In genomic region chr5:127739807-127740384, GRCh38 we compare ENCODE assay signal across 1 cellular context.
TF ChIP-seq lines count a peak whose summit lies in the region.

No MANE protein-coding gene starts in this region.

TF ChIP-seq in WTC11, 78 proteins besides CTCF, POLR2A, EP300 and RAD21 (continued from another document):
- TF ChIP-seq, protein P1, sequence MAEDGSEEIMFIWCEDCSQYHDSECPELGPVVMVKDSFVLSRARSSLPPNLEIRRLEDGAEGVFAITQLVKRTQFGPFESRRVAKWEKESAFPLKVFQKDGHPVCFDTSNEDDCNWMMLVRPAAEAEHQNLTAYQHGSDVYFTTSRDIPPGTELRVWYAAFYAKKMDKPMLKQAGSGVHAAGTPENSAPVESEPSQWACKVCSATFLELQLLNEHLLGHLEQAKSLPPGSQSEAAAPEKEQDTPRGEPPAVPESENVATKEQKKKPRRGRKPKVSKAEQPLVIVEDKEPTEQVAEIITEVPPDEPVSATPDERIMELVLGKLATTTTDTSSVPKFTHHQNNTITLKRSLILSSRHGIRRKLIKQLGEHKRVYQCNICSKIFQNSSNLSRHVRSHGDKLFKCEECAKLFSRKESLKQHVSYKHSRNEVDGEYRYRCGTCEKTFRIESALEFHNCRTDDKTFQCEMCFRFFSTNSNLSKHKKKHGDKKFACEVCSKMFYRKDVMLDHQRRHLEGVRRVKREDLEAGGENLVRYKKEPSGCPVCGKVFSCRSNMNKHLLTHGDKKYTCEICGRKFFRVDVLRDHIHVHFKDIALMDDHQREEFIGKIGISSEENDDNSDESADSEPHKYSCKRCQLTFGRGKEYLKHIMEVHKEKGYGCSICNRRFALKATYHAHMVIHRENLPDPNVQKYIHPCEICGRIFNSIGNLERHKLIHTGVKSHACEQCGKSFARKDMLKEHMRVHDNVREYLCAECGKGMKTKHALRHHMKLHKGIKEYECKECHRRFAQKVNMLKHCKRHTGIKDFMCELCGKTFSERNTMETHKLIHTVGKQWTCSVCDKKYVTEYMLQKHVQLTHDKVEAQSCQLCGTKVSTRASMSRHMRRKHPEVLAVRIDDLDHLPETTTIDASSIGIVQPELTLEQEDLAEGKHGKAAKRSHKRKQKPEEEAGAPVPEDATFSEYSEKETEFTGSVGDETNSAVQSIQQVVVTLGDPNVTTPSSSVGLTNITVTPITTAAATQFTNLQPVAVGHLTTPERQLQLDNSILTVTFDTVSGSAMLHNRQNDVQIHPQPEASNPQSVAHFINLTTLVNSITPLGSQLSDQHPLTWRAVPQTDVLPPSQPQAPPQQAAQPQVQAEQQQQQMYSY (CRISPR knock-in tag; IDR thresholded peaks at IDR 0.05) = no peak
- no peak for TF ChIP-seq NFE2L1 (CRISPR knock-in tag; IDR thresholded peaks at IDR 0.05)
- no peak for TF ChIP-seq ESRRA (CRISPR knock-in tag; IDR thresholded peaks at IDR 0.05; ENCODE audit: borderline replicate concordance)
- TF ChIP-seq RORB (CRISPR knock-in tag; IDR thresholded peaks at IDR 0.05) = no peak
- no peak for TF ChIP-seq TEAD4 (CRISPR knock-in tag; IDR thresholded peaks at IDR 0.05)
- no peak for TF ChIP-seq CREM (CRISPR knock-in tag; IDR thresholded peaks at IDR 0.05)
- no peak for TF ChIP-seq PRRX2 (CRISPR knock-in tag; IDR thresholded peaks at IDR 0.05)
- no peak for TF ChIP-seq KAT7 (CRISPR knock-in tag; IDR thresholded peaks at IDR 0.05; ENCODE audit: borderline replicate concordance)
- TF ChIP-seq ZNF263 (CRISPR knock-in tag; IDR thresholded peaks at IDR 0.05; ENCODE audit: low read depth) = no peak
- no peak for TF ChIP-seq PREB (CRISPR knock-in tag; IDR thresholded peaks at IDR 0.05; ENCODE audit: borderline replicate concordance)
- TF ChIP-seq, protein P2, sequence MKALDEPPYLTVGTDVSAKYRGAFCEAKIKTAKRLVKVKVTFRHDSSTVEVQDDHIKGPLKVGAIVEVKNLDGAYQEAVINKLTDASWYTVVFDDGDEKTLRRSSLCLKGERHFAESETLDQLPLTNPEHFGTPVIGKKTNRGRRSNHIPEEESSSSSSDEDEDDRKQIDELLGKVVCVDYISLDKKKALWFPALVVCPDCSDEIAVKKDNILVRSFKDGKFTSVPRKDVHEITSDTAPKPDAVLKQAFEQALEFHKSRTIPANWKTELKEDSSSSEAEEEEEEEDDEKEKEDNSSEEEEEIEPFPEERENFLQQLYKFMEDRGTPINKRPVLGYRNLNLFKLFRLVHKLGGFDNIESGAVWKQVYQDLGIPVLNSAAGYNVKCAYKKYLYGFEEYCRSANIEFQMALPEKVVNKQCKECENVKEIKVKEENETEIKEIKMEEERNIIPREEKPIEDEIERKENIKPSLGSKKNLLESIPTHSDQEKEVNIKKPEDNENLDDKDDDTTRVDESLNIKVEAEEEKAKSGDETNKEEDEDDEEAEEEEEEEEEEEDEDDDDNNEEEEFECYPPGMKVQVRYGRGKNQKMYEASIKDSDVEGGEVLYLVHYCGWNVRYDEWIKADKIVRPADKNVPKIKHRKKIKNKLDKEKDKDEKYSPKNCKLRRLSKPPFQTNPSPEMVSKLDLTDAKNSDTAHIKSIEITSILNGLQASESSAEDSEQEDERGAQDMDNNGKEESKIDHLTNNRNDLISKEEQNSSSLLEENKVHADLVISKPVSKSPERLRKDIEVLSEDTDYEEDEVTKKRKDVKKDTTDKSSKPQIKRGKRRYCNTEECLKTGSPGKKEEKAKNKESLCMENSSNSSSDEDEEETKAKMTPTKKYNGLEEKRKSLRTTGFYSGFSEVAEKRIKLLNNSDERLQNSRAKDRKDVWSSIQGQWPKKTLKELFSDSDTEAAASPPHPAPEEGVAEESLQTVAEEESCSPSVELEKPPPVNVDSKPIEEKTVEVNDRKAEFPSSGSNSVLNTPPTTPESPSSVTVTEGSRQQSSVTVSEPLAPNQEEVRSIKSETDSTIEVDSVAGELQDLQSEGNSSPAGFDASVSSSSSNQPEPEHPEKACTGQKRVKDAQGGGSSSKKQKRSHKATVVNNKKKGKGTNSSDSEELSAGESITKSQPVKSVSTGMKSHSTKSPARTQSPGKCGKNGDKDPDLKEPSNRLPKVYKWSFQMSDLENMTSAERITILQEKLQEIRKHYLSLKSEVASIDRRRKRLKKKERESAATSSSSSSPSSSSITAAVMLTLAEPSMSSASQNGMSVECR (CRISPR knock-in tag; IDR thresholded peaks at IDR 0.05; ENCODE audit: borderline replicate concordance) = no peak
- no peak for TF ChIP-seq E2F4 (CRISPR knock-in tag; IDR thresholded peaks at IDR 0.05; ENCODE audit: borderline replicate concordance, low read depth)
- TF ChIP-seq ZBTB21 (CRISPR knock-in tag; IDR thresholded peaks at IDR 0.05; ENCODE audit: borderline replicate concordance) = no peak
